In the genomic region with DNA sequence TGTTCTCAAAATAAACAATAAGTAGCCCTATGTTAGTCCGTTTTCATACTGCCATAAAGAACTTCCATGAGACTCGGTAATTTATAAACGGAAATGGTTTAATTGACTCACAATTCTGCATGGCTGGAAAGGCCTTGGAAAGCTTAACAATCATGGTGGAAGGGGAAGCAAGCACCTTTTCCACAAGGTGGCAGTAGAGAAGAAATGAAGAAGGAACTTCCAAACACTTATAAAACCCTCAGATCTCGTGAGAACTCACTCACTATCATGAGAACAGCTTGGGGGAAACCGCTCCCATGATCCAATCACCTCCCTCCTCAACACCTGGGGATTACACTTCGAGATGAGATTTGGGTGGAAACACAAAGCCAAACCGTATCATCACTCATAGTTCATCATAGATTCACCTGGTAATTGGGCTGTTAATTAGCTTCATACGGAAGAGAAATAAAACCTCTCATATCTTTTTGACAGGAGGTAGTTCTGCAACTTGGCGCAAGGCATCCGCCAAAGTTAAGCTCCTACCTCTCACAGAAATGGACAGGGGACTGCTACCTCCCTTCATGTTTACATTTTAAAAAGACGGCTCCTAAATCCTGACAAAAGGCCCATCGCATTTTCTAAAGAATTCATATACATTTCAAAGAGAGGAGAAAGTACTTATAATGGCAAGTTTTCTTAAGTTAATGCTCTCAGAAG, we compare ENCODE assay signal across 10 cellular contexts. TPM values are rescaled to one million over a fixed set of nuclear protein-coding genes. Genes with fewer than 3 reads are reported as not detected.
DNase-seq lines count a peak whose midpoint lies in the region; ATAC-seq, FAIRE-seq and TF ChIP-seq lines count a peak whose summit lies in the region.
"Had no signal": no experiment of that assay in that cellular context is flagged by ENCODE, and none has a peak within 500 bp of the region (broad histone marks: within the 10 kb centered on the region; RNA-seq: fewer than 3 reads in every experiment).

No MANE protein-coding gene starts in this region.

- H2BK15ac ChIP-seq in H1 (ENCODE audit: low read length), result no peak overlapping the region

- no peak overlapping the region for H2BK120ac ChIP-seq in H1 (replicated peaks; ENCODE audit: low read depth, low read length)

- peak overlapping the region in 1 of 4 experiments; percentile 31; a peak in 1 of 7 replicates for H3K9ac ChIP-seq in H1 (replicated peaks in 1 of 4; ENCODE audit: extremely low read depth in 1 of 4, low read depth in 3 of 4, low read length in 3 of 4)
- no peak overlapping the region for H3K9ac ChIP-seq in smooth muscle cell (ENCODE audit: low read depth)
- H3K9ac ChIP-seq in colonic mucosa (ENCODE audit: low read depth in 2 of 2, low read length in 2 of 2), result no peak overlapping the region

- WGBS in H1 (ENCODE audit: extremely low coverage in 1 of 2, insufficient coverage in 1 of 2, insufficient read length in 1 of 2, insufficient replicate concordance in 2 of 2, low coverage in 1 of 2, low lambda C conversion rate in 2 of 2, missing lambda C conversion rate in 1 of 2), 2 experiments, result 18% methylated on average over 12 of the region's 12 CpGs; no CpG with 5 or more reads in 1 of the 2 experiments
- 39% methylated on average over 12 of the region's 12 CpGs for WGBS in smooth muscle cell (ENCODE audit: low lambda C conversion rate)

- no peaks in the 10 kb centered on the region for H3K79me2 ChIP-seq in H1 (ENCODE audit: control insufficient read depth in 1 of 2, insufficient read depth in 2 of 2, low read length in 2 of 2)
- no peaks in the 10 kb centered on the region for H3K79me2 ChIP-seq in smooth muscle cell (ENCODE audit: low read depth)

- H2AFZ ChIP-seq in H1 (ENCODE audit: low read length) (peak overlapping the region; percentile 89), smooth muscle cell (ENCODE audit: low read depth) (no peak overlapping the region)

- peak overlapping the region; percentile 57 to 60 for H3K4me2 ChIP-seq in H1 (ENCODE audit: insufficient read depth in 1 of 2, low read depth in 2 of 2, low read length in 2 of 2)
- H3K4me2 ChIP-seq in smooth muscle cell, result peak overlapping the region; percentile 53

- peak overlapping the region in 3 of 4 experiments; percentile 28 to 55 (median 34); a peak in 4 of 8 replicates for H3K4me3 ChIP-seq in H1 (ENCODE audit: extremely low read depth in 1 of 4, insufficient read depth in 2 of 4, low read depth in 3 of 4, low read length in 4 of 4)
- H3K4me3 ChIP-seq in smooth muscle cell, result peak overlapping the region; percentile 30
- no peak overlapping the region for H3K4me3 ChIP-seq in colonic mucosa

- FAIRE-seq in H1 (lab: Jason Lieb, UNC), result peak; percentile 94

- H3K27ac ChIP-seq in H1 (ENCODE audit: low read depth, low read length) (no peak overlapping the region), smooth muscle cell (ENCODE audit: low read depth) (no peak overlapping the region), colonic mucosa (no peak overlapping the region)

- POLR2A ChIA-PET in H1 (lab: Charles Lee; ENCODE audit: partially characterized antibody), result interaction anchor here (0.6 kb wide), 1 partner anchor 125 kb away, joined by 3 read pairs; no protein-coding TSS in a partner anchor

- intact Hi-C loops in colonic mucosa (cut with DNase I), result no loop called here

- peak; percentile 39 to 54; a peak in 3 of 4 replicates for TF ChIP-seq RAD21 in H1 (IDR thresholded peaks at IDR 0.05 in 1 of 2, conservative IDR thresholded peaks at IDR 0.05 in 1 of 2; ENCODE audit: low read depth in 2 of 2, low read length in 2 of 2)

- DNase-seq in NCI-H446 (lab: John Stamatoyannopoulos, UW), result peak; percentile 3 to 68
- DNase-seq in NCI-H446 treated with DMSO at 0.1 percent for 48 hours (lab: John Stamatoyannopoulos, UW), result no peak
- DNase-seq in NCI-H146 (lab: John Stamatoyannopoulos, UW), result peak; percentile 93
- DNase-seq in H1 (ENCODE audit: low read depth in 1 of 2, low spot score in 2 of 2), result peak; percentile 21 to 45
- DNase-seq in smooth muscle cell (lab: John Stamatoyannopoulos, UW; ENCODE audit: unreplicated experiment), result no peak
- no peak for DNase-seq in colonic mucosa
- DNase-seq: C1 segment of cervical spinal cord, dermis blood vessel endothelial cell had no signal

- TF ChIP-seq CTCF in H1 (IDR thresholded peaks at IDR 0.05; ENCODE audit: control extremely low read depth in 1 of 3, insufficient read depth in 1 of 3, low read depth in 1 of 3, low read length in 3 of 3) (peak in 2 of 3 experiments; percentile 40 to 68; a peak in 2 of 4 replicates), smooth muscle cell (IDR thresholded peaks at IDR 0.05; ENCODE audit: borderline replicate concordance, insufficient read depth, poor library complexity, severe bottlenecking) (peak; percentile 30), colonic mucosa (IDR thresholded peaks at IDR 0.05) (no peak)

- H3K79me1 ChIP-seq in H1 (ENCODE audit: low read depth, low read length), result no peaks in the 10 kb centered on the region

- no peak overlapping the region for H4K91ac ChIP-seq in H1 (replicated peaks; ENCODE audit: insufficient read length, low read length)

- H3K14ac ChIP-seq in H1 (ENCODE audit: insufficient read length), result no peak overlapping the region

- H2BK20ac ChIP-seq in H1 (ENCODE audit: low read length), result no peak overlapping the region

- no peak overlapping the region for H2BK5ac ChIP-seq in H1 (ENCODE audit: low read depth, low read length)

- CTCF ChIA-PET in H1 (lab: Charles Lee; ENCODE audit: partially characterized antibody), result interaction anchor here (0.6 to 3.0 kb wide), 16 partner anchors 8 to 631 kb away, joined by 3 to 23 read pairs (median 4); a partner anchor contains a TSS

- no peak overlapping the region for H4K8ac ChIP-seq in H1 (ENCODE audit: extremely low read depth, insufficient read depth, low read length)

- no peak overlapping the region for H3K23ac ChIP-seq in H1 (ENCODE audit: insufficient read length)

- 0 out of 3 replicates have a peak, but pooled peaks of 1 of the 2 experiments have one; percentile 26 for TF ChIP-seq POLR2A in H1 (IDR thresholded peaks at IDR 0.05; ENCODE audit: control extremely low read depth in 1 of 2, low read depth in 2 of 2, low read length in 2 of 2)

- H3K56ac ChIP-seq in H1 (replicated peaks; ENCODE audit: insufficient read length, low read depth, low read length), result no peak overlapping the region

- H3K23me2 ChIP-seq in H1 (ENCODE audit: low read depth, low read length), result no peaks in the 10 kb centered on the region

- TF ChIP-seq EP300 in H1 (IDR thresholded peaks at IDR 0.05; ENCODE audit: borderline replicate concordance in 1 of 2, low read depth in 2 of 2, low read length in 2 of 2), result no peak

- no peaks in the 10 kb centered on the region for H3K9me3 ChIP-seq in H1 (ENCODE audit: insufficient read depth in 2 of 2, low read depth in 1 of 2, low read length in 1 of 2)
- H3K9me3 ChIP-seq in smooth muscle cell (replicated peaks; ENCODE audit: low read depth), result no peaks in the 10 kb centered on the region
- H3K9me3 ChIP-seq in colonic mucosa, result no peaks in the 10 kb centered on the region

- peak overlapping the region; percentile 86 for H4K5ac ChIP-seq in H1 (ENCODE audit: insufficient read length, low read depth, low read length)

- H3K27me3 ChIP-seq in H1 (replicated peaks in 1 of 4; ENCODE audit: control insufficient read depth in 3 of 4, extremely low read depth in 1 of 4, insufficient read depth in 3 of 4, low read length in 3 of 4) (peaks cover 0 to 5% (median 2%) of the 10 kb centered on the region in 4 experiments; a peak in 3 of 7 replicates), smooth muscle cell (ENCODE audit: low read depth) (peaks cover 4% of the 10 kb centered on the region), colonic mucosa (no peaks in the 10 kb centered on the region)

- H3K36me3 ChIP-seq in H1 (ENCODE audit: control insufficient read depth in 2 of 4, insufficient read depth in 4 of 4, low read length in 3 of 4), result no peaks in the 10 kb centered on the region
- no peaks in the 10 kb centered on the region for H3K36me3 ChIP-seq in smooth muscle cell (ENCODE audit: low read depth)
- H3K36me3 ChIP-seq in colonic mucosa, result no peaks in the 10 kb centered on the region

- H3F3A ChIP-seq in smooth muscle cell (ENCODE audit: low read depth), result no peaks in the 10 kb centered on the region

- no peak overlapping the region for H3K4ac ChIP-seq in H1 (replicated peaks; ENCODE audit: insufficient read length, low read depth, low read length)

- no peak overlapping the region for H3K18ac ChIP-seq in H1 (ENCODE audit: extremely low read depth, low read length)

- H2AK5ac ChIP-seq in H1 (ENCODE audit: low read depth, low read length), result no peak overlapping the region

- H3K4me1 ChIP-seq in H1 (replicated peaks in 1 of 4; ENCODE audit: control insufficient read depth in 3 of 4, insufficient read depth in 4 of 4, low read length in 3 of 4) (peaks cover 0 to 3% (median 1%) of the 10 kb centered on the region in 4 experiments; a peak in 2 of 7 replicates), smooth muscle cell (ENCODE audit: low read depth) (no peaks in the 10 kb centered on the region), colonic mucosa (no peaks in the 10 kb centered on the region)

- no peak overlapping the region for H2BK12ac ChIP-seq in H1 (ENCODE audit: low read depth, low read length)

- ATAC-seq in HG03097 (IDR thresholded peaks at IDR 0.05; ENCODE audit: low FRiP score, unreplicated experiment), result no peak
- no peak for ATAC-seq in esophagus mucosa

- H4K20me1 ChIP-seq in H1 (replicated peaks in 1 of 2; ENCODE audit: control insufficient read depth in 1 of 2, insufficient read depth in 2 of 2, low read length in 2 of 2) (no peaks in the 10 kb centered on the region), smooth muscle cell (ENCODE audit: low read depth) (no peaks in the 10 kb centered on the region)

TF ChIP-seq in H1, 55 proteins besides CTCF, POLR2A, EP300 and RAD21 (continues in another document):
- TF ChIP-seq SP1 (IDR thresholded peaks at IDR 0.05; ENCODE audit: low read depth, low read length) (no peak), SRF (IDR thresholded peaks at IDR 0.05; ENCODE audit: low read depth, low read length) (no peak), YY1 (IDR thresholded peaks at IDR 0.05; ENCODE audit: low read depth, low read length) (peak; percentile 78), PHF8 (conservative IDR thresholded peaks at IDR 0.05; ENCODE audit: low read depth, low read length) (no peak), POU5F1 (IDR thresholded peaks at IDR 0.05; ENCODE audit: low read depth, low read length) (0 out of 2 replicates have a peak, but pooled peaks have one; percentile 51)

RNA-seq across cellular contexts. Expression of a gene that starts 49.0 kb away (rescaled TPM):
- total RNA-seq in H1 (2021; fragmentation: NEBNext Ultra II Directional; extraction: Animal tissue kit (Norgen Biotek cat#: 25700)), result not detected in 2 replicates
- polyA plus RNA-seq in H1 (2011; rRNA removed) (not detected in 2 replicates), smooth muscle cell (0.26 TPM in 1 of 2 replicates, not detected in the other)
- polyA plus RNA-seq in H1 (2011; cell fraction: cytosol; rRNA removed), result 0.05 TPM
- not detected for polyA plus RNA-seq in H1 (2011; cell fraction: nucleus; rRNA removed)
- not detected in 4 replicates for polyA plus RNA-seq in H1 (2012, experiment 1 of 2)
- not detected for polyA plus RNA-seq in H1 (2012, experiment 2 of 2)
- polyA plus RNA-seq in H1 (2013, experiment 1 of 2), result 0.06 TPM
- 0.13 TPM for polyA plus RNA-seq in H1 (2013, experiment 2 of 2)
- polyA minus RNA-seq in H1 (2011; rRNA and poly(A)+ RNA removed), result not detected in 2 replicates
- polyA minus RNA-seq in H1 (2011; cell fraction: cytosol; rRNA and poly(A)+ RNA removed), result not detected
- not detected for polyA minus RNA-seq in H1 (2011; cell fraction: nucleus; rRNA and poly(A)+ RNA removed)
- total RNA-seq in smooth muscle cell (3.2 and 3.5 TPM in 2 replicates), colonic mucosa (under 1 TPM in 1 of 2 donors, not detected in 1; 0.12 TPM), esophagus mucosa (17.5 TPM)
- total RNA-seq: dermis blood vessel endothelial cell had no signal

Comparison
In these comparisons a context has a peak if more than half of its experiments do, and no peak if none do; other contexts are left out.
1. DNase-seq: peak in NCI-H446 (2 of 2), NCI-H146 (single experiment) and H1 (2 of 2); none in NCI-H446 treated with DMSO at 0.1 percent for 48 hours (single experiment), smooth muscle cell (single experiment) and colonic mucosa (single experiment).